8 cellular contexts compared by ENCODE assay signal in genomic region chr22:26658671-26659478, GRCh38.
DNase-seq lines count a peak whose midpoint lies in the region; ATAC-seq and TF ChIP-seq lines count a peak whose summit lies in the region.

No MANE protein-coding gene starts in this region.

- no peak overlapping the region for H3K27ac ChIP-seq in coronary artery

- peak; percentile 17 for TF ChIP-seq POLR2A in GM10847 (IDR thresholded peaks at IDR 0.05; ENCODE audit: extremely low read depth, insufficient read length)

- peak; percentile 52 for ATAC-seq in HG03103 (IDR thresholded peaks at IDR 0.05; ENCODE audit: low read depth, unreplicated experiment)

- no peak for TF ChIP-seq CTCF in coronary artery (IDR thresholded peaks at IDR 0.05)

- H3K4me3 ChIP-seq in coronary artery = peak overlapping the region; percentile 63

- DNase-seq in NCI-H510A treated with DMSO at 0.1 percent for 48 hours (lab: John Stamatoyannopoulos, UW) = peak; percentile 78
- DNase-seq in activated CD4-positive, alpha-beta T cell treated with anti-CD3 and anti-CD28 coated beads for 4 hours = peak; percentile 83 to 88
- DNase-seq in coronary artery (ENCODE audit: low spot score) = no peak
- DNase-seq in medulla oblongata (ENCODE audit: extremely low spot score) = peak; percentile 21
- DNase-seq in stimulated activated CD8-positive, alpha-beta memory T cell treated with anti-CD3 and anti-CD28 coated beads, Interleukin-15, amount 100 ng/mL, for 4 hours (ENCODE audit: low read depth in 2 of 2) = peak; percentile 66 to 81
- no peak for DNase-seq in midbrain (lab: John Stamatoyannopoulos, UW)

Comparison
In these comparisons a context has a peak if more than half of its experiments do, and no peak if none do; other contexts are left out.
1. DNase-seq: peak in NCI-H510A treated with DMSO at 0.1 percent for 48 hours (single experiment), activated CD4-positive, alpha-beta T cell treated with anti-CD3 and anti-CD28 coated beads for 4 hours (2 of 2), medulla oblongata (single experiment) and stimulated activated CD8-positive, alpha-beta memory T cell treated with anti-CD3 and anti-CD28 coated beads, Interleukin-15, amount 100 ng/mL, for 4 hours (2 of 2); none in coronary artery (single experiment) and midbrain (single experiment).